In the genomic region with DNA sequence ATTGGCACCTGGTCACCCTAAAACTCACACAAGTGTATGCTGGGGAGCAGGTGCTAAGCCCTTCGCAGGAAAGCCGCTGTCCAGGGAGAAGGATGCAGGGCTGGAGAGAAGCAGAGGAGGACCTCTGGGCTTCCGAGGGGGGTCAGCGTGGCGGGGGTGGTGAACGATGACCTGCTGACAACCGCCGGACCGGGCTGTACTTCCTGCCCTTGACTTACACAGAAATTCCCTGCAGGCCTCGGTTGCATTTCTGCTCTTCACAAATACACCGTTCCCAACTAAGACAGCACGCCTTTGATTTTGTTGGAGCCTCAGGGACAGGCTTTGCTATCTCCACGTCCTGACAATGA, we compare ENCODE assay signal across 20 cellular contexts. TPM values are rescaled to one million over a fixed set of nuclear protein-coding genes. Genes with fewer than 3 reads are reported as not detected.
A peak's percentile ranks its signal among the peaks of the same experiment; 100 is the strongest.
DNase-seq lines count a peak whose midpoint lies in the region; ATAC-seq, FAIRE-seq and TF ChIP-seq lines count a peak whose summit lies in the region.
"Had no signal": no experiment of that assay in that cellular context is flagged by ENCODE, and none has a peak within 500 bp of the region (broad histone marks: within the 10 kb centered on the region; RNA-seq: fewer than 3 reads in every experiment).

No MANE protein-coding gene starts in this region.

- H3K4me3 ChIP-seq in BLaER1 (no peak overlapping the region), bronchial epithelial cell (ENCODE audit: low read depth, low read length) (no peak overlapping the region), neural progenitor cell (no peak overlapping the region)

- H3K27me3 ChIP-seq in BLaER1 (no peaks in the 10 kb centered on the region), bronchial epithelial cell (ENCODE audit: control insufficient read depth, insufficient read depth, low read length) (no peaks in the 10 kb centered on the region), neural progenitor cell (no peaks in the 10 kb centered on the region)

- TF ChIP-seq CTCF in bronchial epithelial cell (IDR thresholded peaks at IDR 0.05; ENCODE audit: insufficient read depth, low read length, severe bottlenecking) (no peak), neural progenitor cell (IDR thresholded peaks at IDR 0.05) (no peak)

- H3K27me3 Mint-ChIP-seq in activated CD4-positive, alpha-beta T cell treated with anti-CD3 and anti-CD28 coated beads, Interleukin-2, amount 10 ng/mL, durations not matched to agents 24 days and 14 days = no peaks in the 10 kb centered on the region
- peaks cover 6% of the 10 kb centered on the region for H3K27me3 Mint-ChIP-seq in neural progenitor cell (ENCODE audit: insufficient read depth, low read depth)

- peak; percentile 52 for FAIRE-seq in bronchial epithelial cell (lab: Jason Lieb, UNC)
- FAIRE-seq: RCC 7860 had no signal

- no peaks in the 10 kb centered on the region for H3F3A ChIP-seq in neural progenitor cell (ENCODE audit: low read depth)

- H3K4me3 Mint-ChIP-seq in activated CD4-positive, alpha-beta T cell treated with anti-CD3 and anti-CD28 coated beads, Interleukin-2, amount 10 ng/mL, durations not matched to agents 24 days and 14 days = no peak overlapping the region
- no peak overlapping the region for H3K4me3 Mint-ChIP-seq in neural progenitor cell

- DNase-seq in activated CD4-positive, alpha-beta T cell treated with anti-CD3 and anti-CD28 coated beads, Interleukin-2, amount 10 ng/mL, durations not matched to agents 24 days and 14 days = no peak
- DNase-seq in activated CD4-positive, alpha-beta T cell treated with anti-CD3 and anti-CD28 coated beads, Interleukin-2, amount 50 U/mL, for 1 hour = no peak
- DNase-seq in bronchial epithelial cell (ENCODE audit: low read depth) = no peak
- no peak for DNase-seq in sciatic nerve (ENCODE audit: low spot score)
- no peak for DNase-seq in OCI-M1 (lab: John Stamatoyannopoulos, UW)
- no peak for DNase-seq in neural progenitor cell (ENCODE audit: low spot score)
- no peak for DNase-seq in stimulated activated CD4-positive, alpha-beta T cell treated with anti-CD3 and anti-CD28 coated beads, Interleukin-12 subunit alpha, Interleukin-12 subunit beta, amount 100 ng/mL, for 4 hours
- DNase-seq: DMS153, NCI-H2171, NCI-H524 treated with DMSO at 0.1 percent for 48 hours had no signal

- no peak overlapping the region for H2AFZ ChIP-seq in neural progenitor cell (replicated peaks)

- peaks cover 55% of the 10 kb centered on the region for H3K4me1 Mint-ChIP-seq in activated CD4-positive, alpha-beta T cell treated with anti-CD3 and anti-CD28 coated beads, Interleukin-2, amount 10 ng/mL, durations not matched to agents 24 days and 14 days
- peaks cover 12% of the 10 kb centered on the region for H3K4me1 Mint-ChIP-seq in neural progenitor cell

- H3K27ac Mint-ChIP-seq in activated CD4-positive, alpha-beta T cell treated with anti-CD3 and anti-CD28 coated beads, Interleukin-2, amount 10 ng/mL, durations not matched to agents 24 days and 14 days = peak overlapping the region; percentile 15
- H3K27ac Mint-ChIP-seq in neural progenitor cell = no peak overlapping the region

- H3K4me2 ChIP-seq in BLaER1 = peak overlapping the region; percentile 70
- no peak overlapping the region for H3K4me2 ChIP-seq in neural progenitor cell
- H3K4me2 ChIP-seq: KMS-11 had no signal

- H3K27ac ChIP-seq in BLaER1 (peak overlapping the region; percentile 19), neural progenitor cell (no peak overlapping the region)
- H3K27ac ChIP-seq: 22Rv1, C4-2B, KMS-11 had no signal

- peaks cover 15% of the 10 kb centered on the region for H3K9me3 ChIP-seq in BLaER1
- no peaks in the 10 kb centered on the region for H3K9me3 ChIP-seq in neural progenitor cell (ENCODE audit: low read depth)

- no peaks in the 10 kb centered on the region for H3K79me2 ChIP-seq in neural progenitor cell (ENCODE audit: low read depth)

- intact Hi-C loops in activated CD4-positive, alpha-beta T cell treated with anti-CD3 and anti-CD28 coated beads, Interleukin-2, amount 10 ng/mL, durations not matched to agents 24 days and 14 days (cut with micrococcal nuclease) = loop anchor here (1.0 to 5.0 kb wide), 6 partner anchors 16 to 116 kb away; partner anchors contain the start of gene CA6
- intact Hi-C loops in sciatic nerve (cut with DNase I) = loop anchor here (5.0 kb wide), 2 partner anchors 71 to 126 kb away; no protein-coding TSS in a partner anchor

- peaks cover 52% of the 10 kb centered on the region for H3K4me1 ChIP-seq in BLaER1
- peaks cover 4% of the 10 kb centered on the region for H3K4me1 ChIP-seq in neural progenitor cell

- no peaks in the 10 kb centered on the region for H4K20me1 ChIP-seq in BLaER1
- no peaks in the 10 kb centered on the region for H4K20me1 ChIP-seq in neural progenitor cell (ENCODE audit: low read depth)

- ATAC-seq in sciatic nerve = peak; percentile 60

- H3K9me3 Mint-ChIP-seq in activated CD4-positive, alpha-beta T cell treated with anti-CD3 and anti-CD28 coated beads, Interleukin-2, amount 10 ng/mL, durations not matched to agents 24 days and 14 days = no peaks in the 10 kb centered on the region
- no peaks in the 10 kb centered on the region for H3K9me3 Mint-ChIP-seq in neural progenitor cell

- peaks cover 1% of the 10 kb centered on the region for H3K36me3 Mint-ChIP-seq in activated CD4-positive, alpha-beta T cell treated with anti-CD3 and anti-CD28 coated beads, Interleukin-2, amount 10 ng/mL, durations not matched to agents 24 days and 14 days (ENCODE audit: low read depth)
- H3K36me3 Mint-ChIP-seq in neural progenitor cell = no peaks in the 10 kb centered on the region
- H3K36me3 Mint-ChIP-seq: CD8-positive, alpha-beta memory T cell had no signal

- no peaks in the 10 kb centered on the region for H3K36me3 ChIP-seq in BLaER1
- no peaks in the 10 kb centered on the region for H3K36me3 ChIP-seq in bronchial epithelial cell (ENCODE audit: control insufficient read depth, insufficient read depth, low read length)
- H3K36me3 ChIP-seq in neural progenitor cell = no peaks in the 10 kb centered on the region

- H3K9ac ChIP-seq in BLaER1 (peak overlapping the region; percentile 5; the same call in 1 of the 2 replicates), neural progenitor cell (no peak overlapping the region)
- H3K9ac ChIP-seq: KMS-11 had no signal

RNA-seq across cellular contexts. Expression of gene SLC2A7, which starts 37.6 kb away (rescaled TPM):
- total RNA-seq in activated CD4-positive, alpha-beta T cell treated with anti-CD3 and anti-CD28 coated beads, Interleukin-2, amount 10 ng/mL, durations not matched to agents 24 days and 14 days = not detected in 2 replicates
- not detected in 2 replicates for total RNA-seq in bronchial epithelial cell
- not detected for total RNA-seq in sciatic nerve
- not detected in 2 replicates for total RNA-seq in neural progenitor cell (ENCODE audit: low replicate concordance)
- total RNA-seq: Calu3; CD8-positive, alpha-beta memory T cell; H1; HT1080; SK-MEL-5 had no signal

RNA-seq across cellular contexts. Expression of gene CA6, which starts 42.9 kb away (rescaled TPM):
- 1.0 and 1.3 TPM in 2 replicates for total RNA-seq in activated CD4-positive, alpha-beta T cell treated with anti-CD3 and anti-CD28 coated beads, Interleukin-2, amount 10 ng/mL, durations not matched to agents 24 days and 14 days
- total RNA-seq in bronchial epithelial cell (not detected in 2 replicates), sciatic nerve (not detected), neural progenitor cell (ENCODE audit: low replicate concordance) (not detected in 2 replicates)
- total RNA-seq: Calu3, H1, HT1080 had no signal
